In genomic region chr1:156616463-156616862, GRCh38 we compare ENCODE assay signal across 9 cellular contexts. TPM values are rescaled to one million over a fixed set of nuclear protein-coding genes. Genes with fewer than 3 reads are reported as not detected.
A peak's percentile ranks its signal among the peaks of the same experiment; 100 is the strongest.
DNase-seq lines count a peak whose midpoint lies in the region; ATAC-seq and TF ChIP-seq lines count a peak whose summit lies in the region.
"Had no signal": no experiment of that assay in that cellular context is flagged by ENCODE, and none has a peak within 500 bp of the region (broad histone marks: within the 10 kb centered on the region; RNA-seq: fewer than 3 reads in every experiment).

No MANE protein-coding gene starts in this region.

- DNase-seq in activated CD4-positive, alpha-beta T cell treated with anti-CD3 and anti-CD28 coated beads, Interleukin-2, amount 10 ng/mL, durations not matched to agents 24 days and 14 days, result peak; percentile 52
- DNase-seq in activated CD4-positive, alpha-beta T cell treated with anti-CD3 and anti-CD28 coated beads for 36 hours, result no peak
- DNase-seq in ascending aorta (ENCODE audit: low spot score in 2 of 2), result no peak
- peak; percentile 95 for DNase-seq in left kidney (ENCODE audit: low read depth, low spot score)
- no peak for DNase-seq in activated CD8-positive, alpha-beta memory T cell treated with anti-CD3 and anti-CD28 coated beads, Interleukin-2, amount 50 U/mL, for 4 hours
- DNase-seq in activated T-helper 2 cell treated with anti-CD3 and anti-CD28 coated beads, Interferon-gamma antibody, Interleukin-2, Interleukin-4, amounts not matched to agents 10 μg/mL and 5 μg/mL and 100 μg/mL, durations not matched to agents 14 hours and 24 hours and 36 hours (ENCODE audit: low spot score), result no peak
- no peak for DNase-seq in RWPE1 (ENCODE audit: low spot score)

- POLR2A ChIA-PET in activated CD4-positive, alpha-beta T cell treated with anti-CD3 and anti-CD28 coated beads for 36 hours (lab: Charles Lee), result interaction anchor here (0.7 kb wide), 1 partner anchor 285 kb away, joined by 3 read pairs; no protein-coding TSS in a partner anchor
- POLR2A ChIA-PET in RWPE1 (lab: Yijun Ruan, JAX; ENCODE audit: low non-redundant PET), result no interaction called here

- TF ChIP-seq CTCF in ascending aorta (IDR thresholded peaks at IDR 0.05) (no peak), RWPE1 (conservative IDR thresholded peaks at IDR 0.05; ENCODE audit: low read depth) (no peak)

- H3K9me3 ChIP-seq in ascending aorta, result no peaks in the 10 kb centered on the region

- H3K27me3 Mint-ChIP-seq in activated CD4-positive, alpha-beta T cell treated with anti-CD3 and anti-CD28 coated beads, Interleukin-2, amount 10 ng/mL, durations not matched to agents 24 days and 14 days, result peaks cover 61% of the 10 kb centered on the region
- peaks cover 33% of the 10 kb centered on the region for H3K27me3 Mint-ChIP-seq in activated CD4-positive, alpha-beta T cell treated with anti-CD3 and anti-CD28 coated beads for 36 hours
- peaks cover 54% of the 10 kb centered on the region for H3K27me3 Mint-ChIP-seq in activated T-helper 2 cell treated with anti-CD3 and anti-CD28 coated beads, Interferon-gamma antibody, Interleukin-2, Interleukin-4, amounts not matched to agents 10 μg/mL and 5 μg/mL and 100 μg/mL, durations not matched to agents 14 hours and 24 hours and 36 hours (ENCODE audit: low read depth)

- H3K4me3 Mint-ChIP-seq in activated CD4-positive, alpha-beta T cell treated with anti-CD3 and anti-CD28 coated beads, Interleukin-2, amount 10 ng/mL, durations not matched to agents 24 days and 14 days, result no peak overlapping the region
- H3K4me3 Mint-ChIP-seq in activated CD4-positive, alpha-beta T cell treated with anti-CD3 and anti-CD28 coated beads for 36 hours, result no peak overlapping the region
- no peak overlapping the region for H3K4me3 Mint-ChIP-seq in activated T-helper 2 cell treated with anti-CD3 and anti-CD28 coated beads, Interferon-gamma antibody, Interleukin-2, Interleukin-4, amounts not matched to agents 10 μg/mL and 5 μg/mL and 100 μg/mL, durations not matched to agents 14 hours and 24 hours and 36 hours (ENCODE audit: low read depth)

- ATAC-seq in activated CD4-positive, alpha-beta T cell treated with anti-CD3 and anti-CD28 coated beads for 36 hours, result no peak
- no peak for ATAC-seq in HG02642 (IDR thresholded peaks at IDR 0.05; ENCODE audit: poor library complexity, unreplicated experiment)

- peaks cover 2% of the 10 kb centered on the region for H3K4me1 Mint-ChIP-seq in activated CD4-positive, alpha-beta T cell treated with anti-CD3 and anti-CD28 coated beads, Interleukin-2, amount 10 ng/mL, durations not matched to agents 24 days and 14 days
- H3K4me1 Mint-ChIP-seq in activated CD4-positive, alpha-beta T cell treated with anti-CD3 and anti-CD28 coated beads for 36 hours, result no peaks in the 10 kb centered on the region
- H3K4me1 Mint-ChIP-seq in activated T-helper 2 cell treated with anti-CD3 and anti-CD28 coated beads, Interferon-gamma antibody, Interleukin-2, Interleukin-4, amounts not matched to agents 10 μg/mL and 5 μg/mL and 100 μg/mL, durations not matched to agents 14 hours and 24 hours and 36 hours (ENCODE audit: low read depth), result no peaks in the 10 kb centered on the region

- H3K27ac ChIP-seq in ascending aorta, result peak overlapping the region; percentile 1 to 10
- H3K27ac ChIP-seq in RWPE1, result no peak overlapping the region

- intact Hi-C loops in activated CD4-positive, alpha-beta T cell treated with anti-CD3 and anti-CD28 coated beads, Interleukin-2, amount 10 ng/mL, durations not matched to agents 24 days and 14 days (cut with micrococcal nuclease), result no loop called here
- intact Hi-C loops in activated CD4-positive, alpha-beta T cell treated with anti-CD3 and anti-CD28 coated beads for 36 hours (cut with DNase I, micrococcal nuclease), result no loop called here
- intact Hi-C loops in ascending aorta (cut with DNase I), result no loop called here
- intact Hi-C loops in activated T-helper 2 cell treated with anti-CD3 and anti-CD28 coated beads, Interferon-gamma antibody, Interleukin-2, Interleukin-4, amounts not matched to agents 10 μg/mL and 5 μg/mL and 100 μg/mL, durations not matched to agents 14 hours and 24 hours and 36 hours (cut with micrococcal nuclease), result no loop called here

- H3K36me3 ChIP-seq in ascending aorta, result no peaks in the 10 kb centered on the region

- H3K4me3 ChIP-seq in ascending aorta, result no peak overlapping the region

- CTCF ChIA-PET in activated CD4-positive, alpha-beta T cell treated with anti-CD3 and anti-CD28 coated beads for 36 hours (lab: Charles Lee), result interaction anchor here (0.7 to 2.0 kb wide), 3 partner anchors 8 to 70 kb away, joined by 3 to 13 read pairs (median 3); no protein-coding TSS in a partner anchor
- CTCF ChIA-PET in RWPE1 (lab: Yijun Ruan, JAX), result interaction anchor here (0.7 to 1.4 kb wide), 2 partner anchors 11 to 89 kb away, joined by 3 to 4 read pairs; partner anchors contain the start of gene CRABP2

- no peak overlapping the region for H3K27ac Mint-ChIP-seq in activated CD4-positive, alpha-beta T cell treated with anti-CD3 and anti-CD28 coated beads, Interleukin-2, amount 10 ng/mL, durations not matched to agents 24 days and 14 days
- H3K27ac Mint-ChIP-seq in activated CD4-positive, alpha-beta T cell treated with anti-CD3 and anti-CD28 coated beads for 36 hours, result no peak overlapping the region
- H3K27ac Mint-ChIP-seq in activated T-helper 2 cell treated with anti-CD3 and anti-CD28 coated beads, Interferon-gamma antibody, Interleukin-2, Interleukin-4, amounts not matched to agents 10 μg/mL and 5 μg/mL and 100 μg/mL, durations not matched to agents 14 hours and 24 hours and 36 hours, result no peak overlapping the region

- H3K27me3 ChIP-seq in ascending aorta, result no peaks in the 10 kb centered on the region

- H3K9me3 Mint-ChIP-seq in activated CD4-positive, alpha-beta T cell treated with anti-CD3 and anti-CD28 coated beads, Interleukin-2, amount 10 ng/mL, durations not matched to agents 24 days and 14 days, result no peaks in the 10 kb centered on the region
- no peaks in the 10 kb centered on the region for H3K9me3 Mint-ChIP-seq in activated CD4-positive, alpha-beta T cell treated with anti-CD3 and anti-CD28 coated beads for 36 hours (ENCODE audit: low read depth)
- H3K9me3 Mint-ChIP-seq in activated T-helper 2 cell treated with anti-CD3 and anti-CD28 coated beads, Interferon-gamma antibody, Interleukin-2, Interleukin-4, amounts not matched to agents 10 μg/mL and 5 μg/mL and 100 μg/mL, durations not matched to agents 14 hours and 24 hours and 36 hours, result no peaks in the 10 kb centered on the region

- H3K4me1 ChIP-seq in ascending aorta, result peaks cover 2 to 4% of the 10 kb centered on the region in 2 donors

- H3K36me3 Mint-ChIP-seq in activated CD4-positive, alpha-beta T cell treated with anti-CD3 and anti-CD28 coated beads, Interleukin-2, amount 10 ng/mL, durations not matched to agents 24 days and 14 days (ENCODE audit: low read depth), result no peaks in the 10 kb centered on the region
- no peaks in the 10 kb centered on the region for H3K36me3 Mint-ChIP-seq in activated CD4-positive, alpha-beta T cell treated with anti-CD3 and anti-CD28 coated beads for 36 hours (ENCODE audit: low read depth)
- H3K36me3 Mint-ChIP-seq in activated T-helper 2 cell treated with anti-CD3 and anti-CD28 coated beads, Interferon-gamma antibody, Interleukin-2, Interleukin-4, amounts not matched to agents 10 μg/mL and 5 μg/mL and 100 μg/mL, durations not matched to agents 14 hours and 24 hours and 36 hours (ENCODE audit: low read depth), result no peaks in the 10 kb centered on the region

RNA-seq across cellular contexts. Expression of gene HAPLN2, which starts 2.8 kb away (rescaled TPM):
- not detected in 2 replicates for total RNA-seq in activated CD4-positive, alpha-beta T cell treated with anti-CD3 and anti-CD28 coated beads, Interleukin-2, amount 10 ng/mL, durations not matched to agents 24 days and 14 days
- total RNA-seq in activated CD4-positive, alpha-beta T cell treated with anti-CD3 and anti-CD28 coated beads for 36 hours, result under 1 TPM in 1 of 2 experiments, not detected in 1; 0.34 TPM
- 1.4 TPM for total RNA-seq in ascending aorta
- not detected in 2 replicates for total RNA-seq in activated T-helper 2 cell treated with anti-CD3 and anti-CD28 coated beads, Interferon-gamma antibody, Interleukin-2, Interleukin-4, amounts not matched to agents 10 μg/mL and 5 μg/mL and 100 μg/mL, durations not matched to agents 14 hours and 24 hours and 36 hours
- total RNA-seq: T-helper 1 cell treated with Interleukin-12 subunit alpha and Interleukin-12 subunit beta and Interleukin-4 antibody, amounts not matched to agents 30 ng/mL and 1 ng/mL, for 36 hours had no signal

RNA-seq across cellular contexts. Expression of gene GPATCH4, which starts 15.2 kb away (rescaled TPM):
- 99.0 and 99.2 TPM in 2 replicates for total RNA-seq in activated CD4-positive, alpha-beta T cell treated with anti-CD3 and anti-CD28 coated beads, Interleukin-2, amount 10 ng/mL, durations not matched to agents 24 days and 14 days
- total RNA-seq in activated CD4-positive, alpha-beta T cell treated with anti-CD3 and anti-CD28 coated beads for 36 hours, result 10 to 100 TPM; 38.5 to 48.7 TPM
- total RNA-seq in ascending aorta, result 29.4 TPM
- 73.7 and 80.4 TPM in 2 replicates for total RNA-seq in activated T-helper 2 cell treated with anti-CD3 and anti-CD28 coated beads, Interferon-gamma antibody, Interleukin-2, Interleukin-4, amounts not matched to agents 10 μg/mL and 5 μg/mL and 100 μg/mL, durations not matched to agents 14 hours and 24 hours and 36 hours

RNA-seq across cellular contexts. Expression of gene NAXE, which starts 24.9 kb away (rescaled TPM):
- total RNA-seq in activated CD4-positive, alpha-beta T cell treated with anti-CD3 and anti-CD28 coated beads, Interleukin-2, amount 10 ng/mL, durations not matched to agents 24 days and 14 days, result 84.1 and 90.2 TPM in 2 replicates
- 10 to 100 TPM; 79.9 to 82.0 TPM for total RNA-seq in activated CD4-positive, alpha-beta T cell treated with anti-CD3 and anti-CD28 coated beads for 36 hours
- total RNA-seq in ascending aorta, result 85.3 TPM
- total RNA-seq in activated T-helper 2 cell treated with anti-CD3 and anti-CD28 coated beads, Interferon-gamma antibody, Interleukin-2, Interleukin-4, amounts not matched to agents 10 μg/mL and 5 μg/mL and 100 μg/mL, durations not matched to agents 14 hours and 24 hours and 36 hours, result 76.1 and 78.8 TPM in 2 replicates

RNA-seq across cellular contexts. Expression of gene BCAN, which starts 25.5 kb away (rescaled TPM):
- not detected in 2 replicates for total RNA-seq in activated CD4-positive, alpha-beta T cell treated with anti-CD3 and anti-CD28 coated beads, Interleukin-2, amount 10 ng/mL, durations not matched to agents 24 days and 14 days
- not detected for total RNA-seq in activated CD4-positive, alpha-beta T cell treated with anti-CD3 and anti-CD28 coated beads for 36 hours
- not detected for total RNA-seq in ascending aorta
- total RNA-seq in activated T-helper 2 cell treated with anti-CD3 and anti-CD28 coated beads, Interferon-gamma antibody, Interleukin-2, Interleukin-4, amounts not matched to agents 10 μg/mL and 5 μg/mL and 100 μg/mL, durations not matched to agents 14 hours and 24 hours and 36 hours, result not detected in 2 replicates
- total RNA-seq: T-helper 1 cell treated with Interleukin-12 subunit alpha and Interleukin-12 subunit beta and Interleukin-4 antibody, amounts not matched to agents 30 ng/mL and 1 ng/mL, for 36 hours had no signal

RNA-seq across cellular contexts. Expression of gene TTC24, which starts 36.9 kb away (rescaled TPM):
- 4.6 and 5.4 TPM in 2 replicates for total RNA-seq in activated CD4-positive, alpha-beta T cell treated with anti-CD3 and anti-CD28 coated beads, Interleukin-2, amount 10 ng/mL, durations not matched to agents 24 days and 14 days
- total RNA-seq in activated CD4-positive, alpha-beta T cell treated with anti-CD3 and anti-CD28 coated beads for 36 hours, result 1 to 10 TPM; 7.3 to 9.1 TPM
- total RNA-seq in ascending aorta, result not detected
- total RNA-seq in activated T-helper 2 cell treated with anti-CD3 and anti-CD28 coated beads, Interferon-gamma antibody, Interleukin-2, Interleukin-4, amounts not matched to agents 10 μg/mL and 5 μg/mL and 100 μg/mL, durations not matched to agents 14 hours and 24 hours and 36 hours, result 3.8 and 4.5 TPM in 2 replicates

Comparison
In these comparisons a context has a peak if more than half of its experiments do, and no peak if none do; other contexts are left out.
1. DNase-seq: peak in activated CD4-positive, alpha-beta T cell treated with anti-CD3 and anti-CD28 coated beads, Interleukin-2, amount 10 ng/mL, durations not matched to agents 24 days and 14 days (single experiment) and left kidney (single experiment); none in activated CD4-positive, alpha-beta T cell treated with anti-CD3 and anti-CD28 coated beads for 36 hours (single experiment), ascending aorta (0 of 2), activated CD8-positive, alpha-beta memory T cell treated with anti-CD3 and anti-CD28 coated beads, Interleukin-2, amount 50 U/mL, for 4 hours (single experiment), activated T-helper 2 cell treated with anti-CD3 and anti-CD28 coated beads, Interferon-gamma antibody, Interleukin-2, Interleukin-4, amounts not matched to agents 10 μg/mL and 5 μg/mL and 100 μg/mL, durations not matched to agents 14 hours and 24 hours and 36 hours (single experiment) and RWPE1 (single experiment).